ENCODE assay signal across 8 cellular contexts in genomic region chr2:130181338-130181879, GRCh38. TPM values are rescaled to one million over a fixed set of nuclear protein-coding genes. Genes with fewer than 3 reads are reported as not detected.
DNase-seq lines count a peak whose midpoint lies in the region; ATAC-seq lines count a peak whose summit lies in the region.

SMPD4 (minus strand) TSS chr2:130181602; CDS start chr2:130176592, 5,010 bp downstream.

- H3K27me3 ChIP-seq in NT2/D1 (ENCODE audit: insufficient read depth, insufficient read length) (no peaks in the 10 kb centered on the region), endocrine pancreas (ENCODE audit: control insufficient read depth, insufficient read depth, low read length) (no peaks in the 10 kb centered on the region), mesendoderm (ENCODE audit: insufficient read depth, low read length, poor library complexity) (no peaks in the 10 kb centered on the region)

- H3K56ac ChIP-seq in mesendoderm (ENCODE audit: low read length), result peak within 1 kb of the TSS; percentile 93

- H2BK5ac ChIP-seq in mesendoderm (ENCODE audit: low read length), result peak within 1 kb of the TSS; percentile 73

- no peak within 1 kb of the TSS for H4K5ac ChIP-seq in mesendoderm (ENCODE audit: low read length)

- DNase-seq in COLO668 (lab: John Stamatoyannopoulos, UW; ENCODE audit: unreplicated experiment) (peak; percentile 95), HUDEP-2 (lab: John Stamatoyannopoulos, UW; ENCODE audit: unreplicated experiment in 76 of 76) (peak in 75 of 76 experiments; percentile 63 to 95 (median 89)), NT2/D1 (ENCODE audit: low read depth, low spot score) (peak; percentile 89), mesendoderm (peak; percentile 97)
- DNase-seq in activated CD8-positive, alpha-beta memory T cell treated with anti-CD3 and anti-CD28 coated beads, Interleukin-2, amount 10 ng/mL, durations not matched to agents 7 days and 5 days, result peak; percentile 98
- peak; percentile 96 for DNase-seq in stimulated activated CD8-positive, alpha-beta memory T cell treated with anti-CD3 and anti-CD28 coated beads, Interleukin-15, amount 100 ng/mL, for 1 hour (ENCODE audit: low read depth)

- H3K9me3 Mint-ChIP-seq in activated CD8-positive, alpha-beta memory T cell treated with anti-CD3 and anti-CD28 coated beads, Interleukin-2, amount 10 ng/mL, durations not matched to agents 7 days and 5 days (ENCODE audit: low read depth), result no peaks in the 10 kb centered on the region

- no peak within 1 kb of the TSS for H2BK15ac ChIP-seq in mesendoderm (replicated peaks; ENCODE audit: low read depth)

- H3K36me3 ChIP-seq in NT2/D1 (ENCODE audit: insufficient read depth, insufficient read length, low read length), result peaks cover 55% of the 10 kb centered on the region
- H3K36me3 ChIP-seq in endocrine pancreas (ENCODE audit: control insufficient read depth, insufficient read depth, low read length), result no peaks in the 10 kb centered on the region
- no peaks in the 10 kb centered on the region for H3K36me3 ChIP-seq in mesendoderm (ENCODE audit: control insufficient read depth, insufficient read depth, low read length)

- H2AK5ac ChIP-seq in mesendoderm (ENCODE audit: low read length), result no peak within 1 kb of the TSS

- H3K18ac ChIP-seq in mesendoderm (ENCODE audit: low read length), result peak within 1 kb of the TSS; percentile 94

- ATAC-seq in GM21381 (IDR thresholded peaks at IDR 0.05; ENCODE audit: unreplicated experiment), result peak; percentile 61
- ATAC-seq in activated CD8-positive, alpha-beta memory T cell treated with anti-CD3 and anti-CD28 coated beads, Interleukin-2, amount 10 ng/mL, durations not matched to agents 7 days and 5 days, result peak; percentile 78

- peak within 1 kb of the TSS; percentile 70 for H3K27ac ChIP-seq in mesendoderm (ENCODE audit: low read depth, low read length)

- H3K9ac ChIP-seq in NT2/D1 (ENCODE audit: insufficient read length, low read depth) (peak within 1 kb of the TSS; percentile 94), endocrine pancreas (ENCODE audit: control insufficient read depth, insufficient read depth, low read length) (peak within 1 kb of the TSS; percentile 100), mesendoderm (ENCODE audit: low read length) (peak within 1 kb of the TSS; percentile 90)

- H3K4me3 ChIP-seq in NT2/D1 (ENCODE audit: insufficient read length, low read depth), result peak within 1 kb of the TSS; percentile 99
- peak within 1 kb of the TSS; percentile 69 for H3K4me3 ChIP-seq in endocrine pancreas (ENCODE audit: control insufficient read depth, insufficient read depth, low read length)
- H3K4me3 ChIP-seq in mesendoderm (ENCODE audit: low read length), result peak within 1 kb of the TSS; percentile 71

- H3K4me1 ChIP-seq in NT2/D1 (ENCODE audit: insufficient read depth, insufficient read length), result peaks cover 12% of the 10 kb centered on the region
- H3K4me1 ChIP-seq in endocrine pancreas (ENCODE audit: control insufficient read depth, insufficient read depth, low read length), result peaks cover 4% of the 10 kb centered on the region
- H3K4me1 ChIP-seq in mesendoderm (ENCODE audit: control insufficient read depth, low read depth, low read length), result no peaks in the 10 kb centered on the region

- H4K8ac ChIP-seq in mesendoderm (ENCODE audit: low read depth, low read length), result no peak within 1 kb of the TSS

- CTCF ChIA-PET in activated CD8-positive, alpha-beta memory T cell treated with anti-CD3 and anti-CD28 coated beads, Interleukin-2, amount 10 ng/mL, durations not matched to agents 7 days and 5 days (lab: Charles Lee), result interaction anchor here (0.6 to 1.9 kb wide), 10 partner anchors 11 to 1312 kb away, joined by 3 to 14 read pairs (median 4); partner anchors contain the start of gene IMP4

- peaks cover 4% of the 10 kb centered on the region for H3K36me3 Mint-ChIP-seq in activated CD8-positive, alpha-beta memory T cell treated with anti-CD3 and anti-CD28 coated beads, Interleukin-2, amount 10 ng/mL, durations not matched to agents 7 days and 5 days

- peak within 1 kb of the TSS; percentile 90 for H3K4ac ChIP-seq in mesendoderm (ENCODE audit: low read depth, low read length)

- H2BK120ac ChIP-seq in mesendoderm (ENCODE audit: low read depth, low read length), result peak within 1 kb of the TSS; percentile 69

- peak within 1 kb of the TSS; percentile 83 for H3K23ac ChIP-seq in mesendoderm (ENCODE audit: low read length)

- WGBS in mesendoderm (ENCODE audit: extremely low coverage, insufficient coverage, low lambda C conversion rate), result no CpG with 5 or more reads among the region's 55 CpGs

- peak within 1 kb of the TSS; percentile 94 for H3K4me3 Mint-ChIP-seq in activated CD8-positive, alpha-beta memory T cell treated with anti-CD3 and anti-CD28 coated beads, Interleukin-2, amount 10 ng/mL, durations not matched to agents 7 days and 5 days

- H3K27me3 Mint-ChIP-seq in activated CD8-positive, alpha-beta memory T cell treated with anti-CD3 and anti-CD28 coated beads, Interleukin-2, amount 10 ng/mL, durations not matched to agents 7 days and 5 days, result no peaks in the 10 kb centered on the region

- peak within 1 kb of the TSS; percentile 74 for H3K4me2 ChIP-seq in mesendoderm (ENCODE audit: low read length)

- peaks cover 37% of the 10 kb centered on the region for H3K4me1 Mint-ChIP-seq in activated CD8-positive, alpha-beta memory T cell treated with anti-CD3 and anti-CD28 coated beads, Interleukin-2, amount 10 ng/mL, durations not matched to agents 7 days and 5 days

- no peaks in the 10 kb centered on the region for H3K9me3 ChIP-seq in NT2/D1 (ENCODE audit: insufficient read depth, low read length)
- H3K9me3 ChIP-seq in endocrine pancreas (ENCODE audit: control insufficient read depth, low read length), result no peaks in the 10 kb centered on the region

- H3K27ac Mint-ChIP-seq in activated CD8-positive, alpha-beta memory T cell treated with anti-CD3 and anti-CD28 coated beads, Interleukin-2, amount 10 ng/mL, durations not matched to agents 7 days and 5 days, result peak within 1 kb of the TSS; percentile 92

- H3K79me2 ChIP-seq in mesendoderm (ENCODE audit: control insufficient read depth, insufficient read depth, low read length), result peaks cover 48% of the 10 kb centered on the region

- peaks cover 4% of the 10 kb centered on the region for H3K79me1 ChIP-seq in mesendoderm (ENCODE audit: low read length)

RNA-seq across cellular contexts. Expression of gene SMPD4, which starts in this region (rescaled TPM):
- total RNA-seq in activated CD8-positive, alpha-beta memory T cell treated with anti-CD3 and anti-CD28 coated beads, Interleukin-2, amount 10 ng/mL, durations not matched to agents 7 days and 5 days, result 10 to 100 TPM; 70.8 to 79.8 TPM
- polyA plus RNA-seq in mesendoderm (2013, experiment 1 of 2), result 74.5 TPM
- polyA plus RNA-seq in mesendoderm (2013, experiment 2 of 2), result 73.9 TPM

Comparison
In these comparisons a context has a peak if more than half of its experiments do, and no peak if none do; other contexts are left out.
1. Peak in every context shown above with its lines: DNase-seq, ATAC-seq, H3K4me3 ChIP-seq and H3K27ac ChIP-seq.